In genomic region chr6:111502154-111502553, GRCh38 we compare ENCODE assay signal across 26 cellular contexts.
"Had no signal": no experiment of that assay in that cellular context is flagged by ENCODE, and none has a peak within 500 bp of the region (broad histone marks: within the 10 kb centered on the region; RNA-seq: fewer than 3 reads in every experiment).

No MANE protein-coding gene starts in this region.

- H3K36me3 ChIP-seq: left lung, lower lobe of right lung, neutrophil, ovary, thoracic aorta, vagina had no signal

- DNase-seq: activated CD4-positive, alpha-beta T cell treated with anti-CD3 and anti-CD28 coated beads for 48 hours; activated CD8-positive, alpha-beta T cell treated with anti-CD3 and anti-CD28 coated beads for 36 hours; activated effector memory CD4-positive, alpha-beta T cell treated with Interleukin-2 at 50 U/mL for 16 hours; activated naive CD4-positive, alpha-beta T cell treated with anti-CD3 and anti-CD28 coated beads for 36 hours; activated naive CD8-positive, alpha-beta T cell treated with anti-CD3 and anti-CD28 coated beads, Interleukin-2, amount 50 U/mL, for 24 hours; activated T-cell treated with anti-CD3 and anti-CD28 coated beads, Interleukin-2, amount 50 U/mL, for 48 hours; amygdala; effector CD8-positive, alpha-beta T cell; left lung; lower lobe of right lung; nephron progenitor cell; ovary; retina; stimulated activated CD4-positive, alpha-beta T cell treated with anti-CD3 and anti-CD28 coated beads, Interleukin-12 subunit alpha, Interleukin-12 subunit beta, amount 100 ng/mL, for 4 hours; stimulated activated CD4-positive, alpha-beta T cell treated with anti-CD3 and anti-CD28 coated beads, Interleukin-4, amount 100 ng/mL, for 24 hours; T-cell had no signal

- H3K4me1 ChIP-seq: left lung, lower lobe of right lung, vagina had no signal

- ATAC-seq: activated CD8-positive, alpha-beta T cell treated with anti-CD3 and anti-CD28 coated beads for 36 hours; activated naive CD8-positive, alpha-beta T cell treated with anti-CD3 and anti-CD28 coated beads, Interleukin-2, amount 50 U/mL, for 24 hours; left lung; lower lobe of right lung; sciatic nerve; stimulated activated effector memory CD8-positive, alpha-beta T cell treated with anti-CD3 and anti-CD28 coated beads, Interleukin-12 subunit alpha, Interleukin-12 subunit beta, amount 100 ng/mL, for 72 hours; T-cell had no signal

- H3K27ac ChIP-seq: left lung, lower lobe of right lung, neutrophil, ovary, skin epidermis, thoracic aorta, vagina had no signal

- H3K4me3 Mint-ChIP-seq: activated CD8-positive, alpha-beta T cell treated with anti-CD3 and anti-CD28 coated beads for 36 hours; activated naive CD4-positive, alpha-beta T cell treated with anti-CD3 and anti-CD28 coated beads for 36 hours; activated naive CD8-positive, alpha-beta T cell treated with anti-CD3 and anti-CD28 coated beads, Interleukin-2, amount 50 U/mL, for 24 hours; central memory CD8-positive, alpha-beta T cell; nephron progenitor cell; stimulated activated effector memory CD8-positive, alpha-beta T cell treated with anti-CD3 and anti-CD28 coated beads, Interleukin-12 subunit alpha, Interleukin-12 subunit beta, amount 100 ng/mL, for 72 hours; stimulated activated naive CD8-positive, alpha-beta T cell treated with anti-CD3 and anti-CD28 coated beads, Interleukin-15, Interleukin-2, amounts not matched to agents 100 ng/mL and 50 ng/mL, for 24 hours; T-cell; type B pancreatic cell had no signal

- H3K36me3 Mint-ChIP-seq: stimulated activated effector memory CD8-positive, alpha-beta T cell treated with anti-CD3 and anti-CD28 coated beads, Interleukin-12 subunit alpha, Interleukin-12 subunit beta, amount 100 ng/mL, for 72 hours had no signal

- H3K27ac Mint-ChIP-seq: activated CD8-positive, alpha-beta T cell treated with anti-CD3 and anti-CD28 coated beads for 36 hours; activated naive CD4-positive, alpha-beta T cell treated with anti-CD3 and anti-CD28 coated beads for 36 hours; activated naive CD8-positive, alpha-beta T cell treated with anti-CD3 and anti-CD28 coated beads, Interleukin-2, amount 50 U/mL, for 24 hours; nephron progenitor cell; stimulated activated effector memory CD8-positive, alpha-beta T cell treated with anti-CD3 and anti-CD28 coated beads, Interleukin-12 subunit alpha, Interleukin-12 subunit beta, amount 100 ng/mL, for 72 hours; stimulated activated naive CD8-positive, alpha-beta T cell treated with anti-CD3 and anti-CD28 coated beads, Interleukin-15, Interleukin-2, amounts not matched to agents 100 ng/mL and 50 ng/mL, for 24 hours; T-cell; type B pancreatic cell had no signal

- H3K9me3 Mint-ChIP-seq: activated naive CD4-positive, alpha-beta T cell treated with anti-CD3 and anti-CD28 coated beads for 36 hours; activated naive CD8-positive, alpha-beta T cell treated with anti-CD3 and anti-CD28 coated beads, Interleukin-2, amount 50 U/mL, for 24 hours; central memory CD8-positive, alpha-beta T cell; stimulated activated naive CD8-positive, alpha-beta T cell treated with anti-CD3 and anti-CD28 coated beads, Interleukin-15, Interleukin-2, amounts not matched to agents 100 ng/mL and 50 ng/mL, for 24 hours had no signal

- H3K4me1 Mint-ChIP-seq: central memory CD8-positive, alpha-beta T cell had no signal

- H3K27me3 Mint-ChIP-seq: activated CD8-positive, alpha-beta T cell treated with anti-CD3 and anti-CD28 coated beads for 36 hours; activated naive CD8-positive, alpha-beta T cell treated with anti-CD3 and anti-CD28 coated beads, Interleukin-2, amount 50 U/mL, for 24 hours; central memory CD8-positive, alpha-beta T cell; progenitor cell of endocrine pancreas; stimulated activated naive CD8-positive, alpha-beta T cell treated with anti-CD3 and anti-CD28 coated beads, Interleukin-15, Interleukin-2, amounts not matched to agents 100 ng/mL and 50 ng/mL, for 24 hours; T-cell; type B pancreatic cell had no signal

- H3K27me3 ChIP-seq: left lung, neutrophil, ovary, vagina had no signal

- H3K4me3 ChIP-seq: left lung, lower lobe of right lung, ovary, skin epidermis, thoracic aorta, vagina had no signal
